24 cellular contexts compared by ENCODE assay signal in genomic region chr9:18893051-18893450, GRCh38.
"Had no signal": no experiment of that assay in that cellular context is flagged by ENCODE, and none has a peak within 500 bp of the region (broad histone marks: within the 10 kb centered on the region; RNA-seq: fewer than 3 reads in every experiment).

No MANE protein-coding gene starts in this region.

- FAIRE-seq: bronchial epithelial cell, TTC549 had no signal

- DNase-seq: activated B cell treated with CpG ODN at 0.5 μM for 24 hours; activated CD4-positive, alpha-beta memory T cell treated with anti-CD3 and anti-CD28 coated beads for 36 hours; activated CD4-positive, alpha-beta T cell treated with anti-CD3 and anti-CD28 coated beads for 1 hour; activated CD4-positive, alpha-beta T cell treated with anti-CD3 and anti-CD28 coated beads, Interleukin-2, amount 10 ng/mL, durations not matched to agents 7 days and 5 days; activated CD8-positive, alpha-beta memory T cell treated with anti-CD3 and anti-CD28 coated beads for 24 hours; activated naive CD4-positive, alpha-beta T cell treated with Interleukin-2 at 50 U/mL for 16 hours; activated naive CD8-positive, alpha-beta T cell treated with anti-CD3 and anti-CD28 coated beads, Interleukin-2, amount 50 U/mL, for 24 hours; activated T-cell treated with anti-CD3 and anti-CD28 coated beads, Interleukin-2, amount 50 U/mL, for 4 hours; amniotic stem cell; body of pancreas; central memory CD4-positive, alpha-beta T cell; NCI-H1092; NCI-H187; NCI-H2081; NCI-H774; PC-3; SHP77 treated with DMSO at 0.1 percent for 48 hours; T-helper 17 cell; T-helper 9 cell had no signal

- ATAC-seq: activated naive CD4-positive, alpha-beta T cell treated with anti-CD3 and anti-CD28 coated beads, Interleukin-2, amount 50 U/mL, for 72 hours; activated naive CD8-positive, alpha-beta T cell treated with anti-CD3 and anti-CD28 coated beads, Interleukin-2, amount 50 U/mL, for 24 hours; activated T-cell treated with anti-CD3 and anti-CD28 coated beads, Interleukin-2, amount 50 U/mL, for 4 hours; body of pancreas; PC-3; T-helper 17 cell had no signal

- H3K4me3 ChIP-seq: ascending aorta, body of pancreas, coronary artery had no signal
